ENCODE assay signal across 10 cellular contexts in the genomic region with DNA sequence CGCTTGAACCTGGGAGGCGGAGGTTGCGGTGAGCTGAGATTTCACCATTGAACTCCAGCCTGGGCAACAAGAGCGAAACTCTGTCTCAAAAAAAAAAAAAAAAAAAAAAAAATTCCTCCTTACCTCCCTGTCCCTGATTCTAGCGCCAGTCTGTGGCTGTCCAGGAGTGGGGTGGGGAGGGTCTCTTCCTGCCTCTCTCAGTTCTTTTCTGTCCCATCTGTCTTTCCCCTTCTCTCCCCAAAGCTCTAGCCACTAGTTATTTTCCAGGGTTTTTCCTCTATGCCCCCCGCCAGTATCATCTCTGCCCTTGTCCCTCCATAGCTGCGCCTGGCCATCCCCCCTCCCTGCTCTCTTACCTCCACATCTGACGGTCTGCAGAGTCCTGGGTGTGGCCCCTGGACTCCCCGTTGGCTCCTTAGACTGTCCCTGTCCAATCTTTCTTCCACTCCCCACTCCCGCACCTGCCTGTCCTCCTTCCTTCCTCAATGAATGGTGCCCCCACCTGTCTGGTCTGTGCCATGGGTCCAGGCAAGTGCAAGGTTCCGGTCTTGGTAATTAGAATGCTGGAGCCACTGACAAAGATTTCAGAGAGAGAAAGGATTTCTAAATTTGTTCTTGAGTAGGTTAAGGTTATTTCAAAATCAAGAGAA. TPM values are rescaled to one million over a fixed set of nuclear protein-coding genes. Genes with fewer than 3 reads are reported as not detected.
A peak's percentile ranks its signal among the peaks of the same experiment; 100 is the strongest.
DNase-seq lines count a peak whose midpoint lies in the region; ATAC-seq, FAIRE-seq and TF ChIP-seq lines count a peak whose summit lies in the region.
"Had no signal": no experiment of that assay in that cellular context is flagged by ENCODE, and none has a peak within 500 bp of the region (broad histone marks: within the 10 kb centered on the region; RNA-seq: fewer than 3 reads in every experiment).

No MANE protein-coding gene starts in this region.

- H3K4me1 ChIP-seq in BLaER1 treated with 17β-estradiol and CSF1 and Interleukin-3, amounts not matched to agents 10 nM and 100 nM, result peaks cover 36 to 46% (median 42%) of the 10 kb centered on the region in 10 experiments
- H3K4me1 ChIP-seq in HEK293 (ENCODE audit: control insufficient read depth, insufficient read depth, low read length) (no peaks in the 10 kb centered on the region; the same call in 1 of the 2 replicates), GM12878 (ENCODE audit: control insufficient read depth, insufficient read depth, low read length) (peaks cover 30% of the 10 kb centered on the region)

- CTCF ChIA-PET in HEK293 (lab: Yijun Ruan, JAX) (interaction anchor here (0.6 to 2.2 kb wide), 9 partner anchors 17 to 409 kb away, joined by 3 to 13 read pairs (median 5); no protein-coding TSS in a partner anchor), GM12878 (lab: Yijun Ruan, JAX) (interaction anchor here (0.6 to 4.9 kb wide), 20 partner anchors 12 to 524 kb away, joined by 3 to 40 read pairs (median 4); partner anchors contain the start of genes PARP1 and SRP9)

- no TSS peak for BruUV-seq in GM12878 (replicated peaks; lab: Mats Ljungman, UMichigan)

- ATAC-seq in GM12878, result no peak
- no peak for ATAC-seq in natural killer cell
- ATAC-seq in GM21619 (IDR thresholded peaks at IDR 0.05; ENCODE audit: unreplicated experiment), result no peak
- no peak for ATAC-seq in GM21528 (IDR thresholded peaks at IDR 0.05; ENCODE audit: low FRiP score, unreplicated experiment)

- 0 out of 22 replicates have a peak, but pooled peaks cover 0 to 5% (median 0%) of the 10 kb centered on the region in 11 experiments for H3K36me3 ChIP-seq in BLaER1 treated with 17β-estradiol and CSF1 and Interleukin-3, amounts not matched to agents 10 nM and 100 nM
- H3K36me3 ChIP-seq in HEK293 (ENCODE audit: control insufficient read depth in 2 of 2, insufficient read depth in 1 of 2, low read length in 2 of 2), result peaks cover 0 to 2% of the 10 kb centered on the region in 2 experiments; a peak in 1 of 3 replicates
- H3K36me3 ChIP-seq in GM12878 (ENCODE audit: control insufficient read depth in 2 of 2, insufficient read depth in 2 of 2, low read length in 1 of 2), result no peaks in the 10 kb centered on the region
- H3K36me3 ChIP-seq: thyroid gland had no signal

- H3K4me3 Mint-ChIP-seq in natural killer cell, result peak overlapping the region; percentile 91

- peak overlapping the region in 4 of 10 experiments; percentile 97 to 100 (median 100); a peak in 5 of 20 replicates for H3K4me3 ChIP-seq in BLaER1 treated with 17β-estradiol and CSF1 and Interleukin-3, amounts not matched to agents 10 nM and 100 nM
- H3K4me3 ChIP-seq in HEK293 (ENCODE audit: low read depth, low read length) (no peak overlapping the region), GM12878 (peak overlapping the region; percentile 88)

- H3K4me1 Mint-ChIP-seq in natural killer cell, result peaks cover 27 to 42% of the 10 kb centered on the region in 2 donors

- H3K27me3 Mint-ChIP-seq in natural killer cell (ENCODE audit: low read depth in 2 of 2), result peaks cover 5 to 10% of the 10 kb centered on the region in 2 donors

- H4K20me1 ChIP-seq in BLaER1 treated with 17β-estradiol and CSF1 and Interleukin-3, amounts not matched to agents 10 nM and 100 nM, result peaks cover 0 to 28% (median 17%) of the 10 kb centered on the region in 11 experiments; a peak in 13 of 22 replicates
- 0 out of 2 replicates have a peak, but pooled peaks cover 3% of the 10 kb centered on the region for H4K20me1 ChIP-seq in GM12878 (ENCODE audit: control insufficient read depth, insufficient read depth)

- no peak for DNase-seq in GM12878 (ENCODE audit: low read depth, low spot score)
- no peak for DNase-seq in natural killer cell
- DNase-seq in nucleus accumbens (lab: John Stamatoyannopoulos, UW), result no peak
- DNase-seq in T1000 (lab: John Stamatoyannopoulos, UW), result no peak

- FAIRE-seq in GM12878 (lab: Jason Lieb, UNC), result no peak
- FAIRE-seq: keratinocyte had no signal

- TF ChIP-seq RAD21 in GM12878 (IDR thresholded peaks at IDR 0.05; ENCODE audit: insufficient read depth, low read depth, low read length), result 0 out of 2 replicates have a peak, but pooled peaks have one; percentile 12

- 78% methylated on average over 7 of the region's 11 CpGs for WGBS in GM12878 (ENCODE audit: insufficient coverage, insufficient replicate concordance, low lambda C conversion rate, missing lambda C conversion rate)

- peak; percentile 41; the same call in 1 of the 2 replicates for TF ChIP-seq CTCF in HEK293 (tag by site-specific recombination; IDR thresholded peaks at IDR 0.05)
- peak in 1 of 3 experiments; percentile 17; a peak in 1 of 6 replicates for TF ChIP-seq CTCF in GM12878 (IDR thresholded peaks at IDR 0.05 in 2 of 3, conservative IDR thresholded peaks at IDR 0.05 in 1 of 3; ENCODE audit: control insufficient read depth in 2 of 3, extremely low read depth in 1 of 3, insufficient read depth in 1 of 3, low read depth in 3 of 3, low read length in 3 of 3)
- no peak for TF ChIP-seq CTCF in natural killer cell (IDR thresholded peaks at IDR 0.05)

- H3K36me3 Mint-ChIP-seq in natural killer cell, result no peaks in the 10 kb centered on the region

- no peaks in the 10 kb centered on the region for H3K9me3 ChIP-seq in BLaER1 treated with 17β-estradiol and CSF1 and Interleukin-3, amounts not matched to agents 10 nM and 100 nM (replicated peaks in 1 of 11)
- H3K9me3 ChIP-seq in HEK293 (ENCODE audit: control insufficient read depth, insufficient read depth, low read depth, low read length), result no peaks in the 10 kb centered on the region
- H3K9me3 ChIP-seq in GM12878 (replicated peaks; ENCODE audit: control insufficient read depth, insufficient read depth, low read length), result no peaks in the 10 kb centered on the region
- H3K9me3 ChIP-seq: thyroid gland had no signal

- no peak for TF ChIP-seq POLR2A in GM12878 (IDR thresholded peaks at IDR 0.05; ENCODE audit: low read depth, low read length)

- in situ Hi-C loops in GM12878 (cut with MboI), result no loop called here

- POLR2A ChIA-PET in HEK293 (lab: Yijun Ruan, JAX) (interaction anchor here (0.6 to 3.6 kb wide), 14 partner anchors 10 to 179 kb away, joined by 3 to 31 read pairs (median 7); partner anchors contain the start of genes H3-3A, PYCR2 and SRP9), GM12878 (lab: Charles Lee) (interaction anchor here (0.6 to 4.9 kb wide), 11 partner anchors 11 to 415 kb away, joined by 3 to 30 read pairs (median 6); partner anchors contain the start of genes PYCR2 and SRP9)

- no peak overlapping the region; a peak in 1 of 22 replicates for H3K9ac ChIP-seq in BLaER1 treated with 17β-estradiol and CSF1 and Interleukin-3, amounts not matched to agents 10 nM and 100 nM
- no peak overlapping the region for H3K9ac ChIP-seq in GM12878 (ENCODE audit: control insufficient read depth, insufficient read depth, low read length)

- RAD21 ChIA-PET in GM12878 (lab: Charles Lee; ENCODE audit: unreplicated experiment), result interaction anchor here (1.1 to 3.7 kb wide), 5 partner anchors 12 to 106 kb away, joined by 3 to 37 read pairs (median 16); partner anchors contain the start of genes PYCR2 and SRP9

- SMC1A ChIA-PET in GM12878 (lab: Charles Lee; ENCODE audit: uncharacterized antibody, unreplicated experiment), result interaction anchor here (0.7 to 5.1 kb wide), 7 partner anchors 13 to 105 kb away, joined by 3 to 29 read pairs (median 3); partner anchors contain the start of genes EPHX1, PYCR2 and SRP9

- H2AFZ ChIP-seq in GM12878 (ENCODE audit: control insufficient read depth, low read depth, low read length), result no peak overlapping the region; the same call in 1 of the 2 replicates

- peak overlapping the region; percentile 72 to 83 for H3K27ac Mint-ChIP-seq in natural killer cell

- peaks cover 30% of the 10 kb centered on the region for H3K79me2 ChIP-seq in GM12878 (ENCODE audit: control insufficient read depth, insufficient read depth, low read length)

- H3K4me2 ChIP-seq in BLaER1 treated with 17β-estradiol and CSF1 and Interleukin-3, amounts not matched to agents 10 nM and 100 nM, result peak overlapping the region; percentile 95 to 100 (median 99); a peak in 19 of 22 replicates
- H3K4me2 ChIP-seq in GM12878 (ENCODE audit: control insufficient read depth, insufficient read depth), result peak overlapping the region; percentile 96

- no peaks in the 10 kb centered on the region for H3K9me3 Mint-ChIP-seq in natural killer cell

- no peak overlapping the region for H3K27ac ChIP-seq in BLaER1 treated with 17β-estradiol and CSF1 and Interleukin-3, amounts not matched to agents 10 nM and 100 nM
- no peak overlapping the region for H3K27ac ChIP-seq in HEK293 (ENCODE audit: extremely low read depth, low read depth, low read length)
- H3K27ac ChIP-seq in GM12878 (ENCODE audit: control insufficient read depth, insufficient read depth), result no peak overlapping the region

- intact Hi-C loops in GM12878 (cut with micrococcal nuclease; ENCODE audit: unreplicated experiment) (no loop called here), natural killer cell (cut with micrococcal nuclease) (no loop called here)

- H3K27me3 ChIP-seq in BLaER1 treated with 17β-estradiol and CSF1 and Interleukin-3, amounts not matched to agents 10 nM and 100 nM, result peaks cover 7 to 37% (median 28%) of the 10 kb centered on the region in 11 experiments
- no peaks in the 10 kb centered on the region for H3K27me3 ChIP-seq in GM12878 (replicated peaks in 1 of 2; ENCODE audit: control insufficient read depth in 2 of 2, insufficient read depth in 2 of 2, low read length in 1 of 2)
- H3K27me3 ChIP-seq: thyroid gland had no signal

- no peak for TF ChIP-seq EP300 in GM12878 (IDR thresholded peaks at IDR 0.05; ENCODE audit: borderline replicate concordance in 1 of 2, control insufficient read depth in 1 of 2, low read depth in 2 of 2, low read length in 2 of 2)

RNA-seq across cellular contexts. Expression of gene TMEM63A, which starts 1.6 kb away (rescaled TPM):
- total RNA-seq in GM12878 (2013; cell fraction: nucleolus; rRNA removed), result 302 and 309 TPM in 2 replicates
- total RNA-seq in GM12878 (2014; rRNA removed) (12.0 TPM in 2 replicates), GM12878 (2014; rRNA removed; fragmentation: Illumina TruSeq; extraction: Trizol) (8.7 and 10.4 TPM in 2 replicates), GM12878 (2021) (27.6 and 31.8 TPM in 2 replicates), natural killer cell (100 to 1,000 TPM; 101 to 166 (median 113) TPM)
- 9.4 TPM for polyA plus RNA-seq in GM12878 (2011; ENCODE audit: low read depth)
- polyA plus RNA-seq in GM12878 (2011; rRNA removed) (21.0 and 33.5 TPM in 2 replicates), GM12878 (2014; fragmentation: Illumina TruSeq; extraction: Trizol) (19.6 and 20.1 TPM in 2 replicates), GM12878 (2014; fragmentation: Nextera tagmentation; extraction: Ambion mirVana) (1 to 10 TPM; 1.3 to 1.8 TPM), GM12878 (2014; rRNA removed) (17.2 and 20.2 TPM in 2 replicates), GM12878 (2016; fragmentation: Nextera tagmentation; extraction: Ambion mirVana) (10 to 100 TPM; 14.4 to 15.9 TPM)
- 18.1 and 18.5 TPM in 2 replicates for polyA plus RNA-seq in GM12878 (2011; cell fraction: cytosol; rRNA removed)
- 203 and 271 TPM in 2 replicates for polyA plus RNA-seq in GM12878 (2011; cell fraction: nucleus; rRNA removed)
- polyA plus RNA-seq in GM12878 (2012), result 18.2 and 27.5 TPM in 2 replicates
- 37.9 and 46.4 TPM in 2 replicates for polyA minus RNA-seq in GM12878 (2011; rRNA and poly(A)+ RNA removed)
- polyA minus RNA-seq in GM12878 (2011; cell fraction: cytosol; rRNA and poly(A)+ RNA removed), result 7.7 and 11.4 TPM in 2 replicates
- polyA minus RNA-seq in GM12878 (2011; cell fraction: nucleus; rRNA and poly(A)+ RNA removed), result 61.2 and 88.9 TPM in 2 replicates

RNA-seq across cellular contexts. Expression of gene LEFTY1, which starts 5.2 kb away (rescaled TPM):
- not detected in 2 replicates for total RNA-seq in GM12878 (2013; cell fraction: nucleolus; rRNA removed)
- total RNA-seq in GM12878 (2014; rRNA removed) (0.06 TPM in 1 of 2 replicates, not detected in the other), GM12878 (2014; rRNA removed; fragmentation: Illumina TruSeq; extraction: Trizol) (not detected in 2 replicates), GM12878 (2021) (0.27 TPM in 1 of 2 replicates, not detected in the other), natural killer cell (not detected)
- polyA plus RNA-seq in GM12878 (2011; ENCODE audit: low read depth), result not detected
- polyA plus RNA-seq in GM12878 (2011; rRNA removed) (not detected in 2 replicates), GM12878 (2014; fragmentation: Illumina TruSeq; extraction: Trizol) (not detected in 2 replicates), GM12878 (2014; fragmentation: Nextera tagmentation; extraction: Ambion mirVana) (not detected), GM12878 (2014; rRNA removed) (0.06 TPM in 1 of 2 replicates, not detected in the other), GM12878 (2016; fragmentation: Nextera tagmentation; extraction: Ambion mirVana) (not detected)
- 0.04 TPM in 1 of 2 replicates, not detected in the other for polyA plus RNA-seq in GM12878 (2011; cell fraction: cytosol; rRNA removed)
- 0.06 TPM in 1 of 2 replicates, not detected in the other for polyA plus RNA-seq in GM12878 (2011; cell fraction: nucleus; rRNA removed)
- polyA plus RNA-seq in GM12878 (2012), result 0.08 TPM in 1 of 2 replicates, not detected in the other
- not detected in 2 replicates for polyA minus RNA-seq in GM12878 (2011; rRNA and poly(A)+ RNA removed)
- not detected in 2 replicates for polyA minus RNA-seq in GM12878 (2011; cell fraction: cytosol; rRNA and poly(A)+ RNA removed)
- polyA minus RNA-seq in GM12878 (2011; cell fraction: nucleus; rRNA and poly(A)+ RNA removed), result not detected in 2 replicates
- polyA plus RNA-seq: keratinocyte had no signal

RNA-seq across cellular contexts. Expression of gene PYCR2, which starts 40.3 kb away (rescaled TPM):
- 41.1 and 41.4 TPM in 2 replicates for total RNA-seq in GM12878 (2013; cell fraction: nucleolus; rRNA removed)
- total RNA-seq in GM12878 (2014; rRNA removed) (53.4 and 65.2 TPM in 2 replicates), GM12878 (2014; rRNA removed; fragmentation: Illumina TruSeq; extraction: Trizol) (31.0 and 33.6 TPM in 2 replicates), GM12878 (2021) (77.2 and 81.8 TPM in 2 replicates), natural killer cell (10 to 100 TPM; 57.7 to 74.5 (median 62.6) TPM)
- 22.2 TPM for polyA plus RNA-seq in GM12878 (2011; ENCODE audit: low read depth)
- polyA plus RNA-seq in GM12878 (2011; rRNA removed) (24.3 and 46.0 TPM in 2 replicates), GM12878 (2014; fragmentation: Illumina TruSeq; extraction: Trizol) (19.1 and 47.0 TPM in 2 replicates), GM12878 (2014; fragmentation: Nextera tagmentation; extraction: Ambion mirVana) (1 to 10 TPM; 1.7 to 5.9 TPM), GM12878 (2014; rRNA removed) (62.8 and 64.9 TPM in 2 replicates), GM12878 (2016; fragmentation: Nextera tagmentation; extraction: Ambion mirVana) (10 to 100 TPM; 74.9 to 76.3 TPM)
- polyA plus RNA-seq in GM12878 (2011; cell fraction: cytosol; rRNA removed), result 49.9 and 63.2 TPM in 2 replicates
- polyA plus RNA-seq in GM12878 (2011; cell fraction: nucleus; rRNA removed), result 101 and 106 TPM in 2 replicates
- 45.2 and 52.3 TPM in 2 replicates for polyA plus RNA-seq in GM12878 (2012)
- polyA minus RNA-seq in GM12878 (2011; rRNA and poly(A)+ RNA removed), result 29.4 and 39.5 TPM in 2 replicates
- polyA minus RNA-seq in GM12878 (2011; cell fraction: cytosol; rRNA and poly(A)+ RNA removed), result 8.3 and 15.2 TPM in 2 replicates
- polyA minus RNA-seq in GM12878 (2011; cell fraction: nucleus; rRNA and poly(A)+ RNA removed), result 20.2 and 31.1 TPM in 2 replicates

RNA-seq across cellular contexts. Expression of gene LEFTY2, which starts 57.3 kb away (rescaled TPM):
- not detected in 2 replicates for total RNA-seq in GM12878 (2013; cell fraction: nucleolus; rRNA removed)
- total RNA-seq in GM12878 (2014; rRNA removed), result not detected in 2 replicates
- total RNA-seq in GM12878 (2014; rRNA removed; fragmentation: Illumina TruSeq; extraction: Trizol), result not detected in 2 replicates
- total RNA-seq in GM12878 (2021), result not detected in 2 replicates
- polyA plus RNA-seq in GM12878 (2011; ENCODE audit: low read depth), result not detected
- not detected in 2 replicates for polyA plus RNA-seq in GM12878 (2011; rRNA removed)
- not detected in 2 replicates for polyA plus RNA-seq in GM12878 (2011; cell fraction: cytosol; rRNA removed)
- polyA plus RNA-seq in GM12878 (2011; cell fraction: nucleus; rRNA removed), result not detected in 2 replicates
- not detected in 2 replicates for polyA plus RNA-seq in GM12878 (2012)
- polyA plus RNA-seq in GM12878 (2014; fragmentation: Illumina TruSeq; extraction: Trizol), result not detected in 2 replicates
- polyA plus RNA-seq in GM12878 (2014; fragmentation: Nextera tagmentation; extraction: Ambion mirVana), result not detected
- not detected in 2 replicates for polyA plus RNA-seq in GM12878 (2014; rRNA removed)
- not detected for polyA plus RNA-seq in GM12878 (2016; fragmentation: Nextera tagmentation; extraction: Ambion mirVana)
- not detected in 2 replicates for polyA minus RNA-seq in GM12878 (2011; rRNA and poly(A)+ RNA removed)
- not detected in 2 replicates for polyA minus RNA-seq in GM12878 (2011; cell fraction: cytosol; rRNA and poly(A)+ RNA removed)
- not detected in 2 replicates for polyA minus RNA-seq in GM12878 (2011; cell fraction: nucleus; rRNA and poly(A)+ RNA removed)
- not detected for total RNA-seq in natural killer cell
- polyA plus RNA-seq: keratinocyte had no signal
